In the genomic region with DNA sequence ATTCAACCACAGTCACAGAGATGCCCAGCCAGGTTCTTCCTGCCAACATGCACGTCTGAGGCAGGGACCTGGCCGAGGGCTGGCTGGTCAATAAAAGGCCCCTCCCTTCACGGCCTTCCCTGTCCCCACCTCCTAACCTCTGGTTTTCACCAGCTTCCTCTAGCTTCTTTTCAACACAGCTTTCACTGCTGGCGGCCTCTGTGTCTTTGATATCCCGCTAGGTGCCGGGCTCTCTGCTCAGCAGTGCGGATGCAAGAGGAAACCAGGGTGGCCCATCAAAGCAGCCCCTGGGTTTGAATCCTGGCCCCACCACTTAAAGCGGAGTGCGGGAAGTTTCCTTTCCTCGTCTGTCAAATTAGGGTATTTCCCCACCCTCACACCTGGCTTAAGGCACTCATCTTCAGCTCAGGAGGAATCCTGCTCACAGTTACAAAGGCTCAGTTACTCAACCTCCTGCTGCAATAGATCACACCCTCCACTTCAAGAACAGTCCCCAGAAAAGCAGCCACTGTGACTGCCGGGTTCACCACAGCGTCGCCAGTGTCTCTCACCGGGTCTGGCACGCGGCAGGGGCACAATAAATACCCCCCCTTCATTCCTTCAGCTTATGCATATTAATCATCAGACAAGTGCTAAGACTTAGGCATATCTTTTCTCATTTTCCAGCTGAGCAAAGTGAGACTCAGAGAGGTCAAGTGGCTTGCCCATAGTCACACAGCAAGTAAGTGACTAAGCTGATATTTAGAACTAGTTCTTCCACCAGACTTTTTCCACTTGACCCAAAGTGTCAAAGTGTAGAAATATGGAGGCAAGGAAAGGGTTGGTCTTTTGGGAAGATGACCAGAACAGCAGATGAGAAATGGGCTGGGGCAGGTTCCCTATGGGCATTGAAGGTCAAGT, we compare ENCODE assay signal across 8 cellular contexts. TPM values are rescaled to one million over a fixed set of nuclear protein-coding genes. Genes with fewer than 3 reads are reported as not detected.
DNase-seq lines count a peak whose midpoint lies in the region; ATAC-seq and TF ChIP-seq lines count a peak whose summit lies in the region.

No MANE protein-coding gene starts in this region.

- H2AFZ ChIP-seq in Karpas-422 (ENCODE audit: low read length): no peak overlapping the region

- POLR2A ChIA-PET in CD8-positive, alpha-beta T cell (lab: Charles Lee): interaction anchor here (0.6 to 1.4 kb wide), 6 partner anchors 17 to 92 kb away, joined by 3 to 5 read pairs (median 3); no protein-coding TSS in a partner anchor

- no peak overlapping the region for H3K4me3 ChIP-seq in CD8-positive, alpha-beta T cell (ENCODE audit: low read depth, low read length)
- H3K4me3 ChIP-seq in choroid plexus epithelial cell (ENCODE audit: low read depth, low read length) (no peak overlapping the region), Karpas-422 (ENCODE audit: low read length) (no peak overlapping the region)

- no peaks in the 10 kb centered on the region for H3K27me3 Mint-ChIP-seq in CD8-positive, alpha-beta T cell (ENCODE audit: low read depth)

- H3K9ac ChIP-seq in Karpas-422 (ENCODE audit: low read length): no peak overlapping the region

- no peaks in the 10 kb centered on the region for H3K36me3 ChIP-seq in CD8-positive, alpha-beta T cell (ENCODE audit: insufficient read depth, low read length)
- no peaks in the 10 kb centered on the region for H3K36me3 ChIP-seq in Karpas-422 (ENCODE audit: insufficient read depth, low read length)

- peaks cover 32% of the 10 kb centered on the region for H3K4me1 ChIP-seq in CD8-positive, alpha-beta T cell (ENCODE audit: insufficient read depth, low read length)
- H3K4me1 ChIP-seq in Karpas-422 (ENCODE audit: low read length): 0 out of 2 replicates have a peak, but pooled peaks cover 6% of the 10 kb centered on the region

- H3K9me3 Mint-ChIP-seq in CD8-positive, alpha-beta T cell: no peaks in the 10 kb centered on the region

- peak overlapping the region; percentile 93 for H3K27ac Mint-ChIP-seq in CD8-positive, alpha-beta T cell

- TF ChIP-seq CTCF in CD8-positive, alpha-beta T cell (IDR thresholded peaks at IDR 0.05): no peak
- TF ChIP-seq CTCF in VCaP (conservative IDR thresholded peaks at IDR 0.05) (no peak), choroid plexus epithelial cell (conservative IDR thresholded peaks at IDR 0.05; ENCODE audit: low read depth, low read length) (no peak)

- H3K4me2 ChIP-seq in Karpas-422 (ENCODE audit: low read depth, low read length, poor library complexity, severe bottlenecking): no peak overlapping the region

- H3K27me3 ChIP-seq in CD8-positive, alpha-beta T cell (ENCODE audit: insufficient read depth, low read length): no peaks in the 10 kb centered on the region
- no peaks in the 10 kb centered on the region for H3K27me3 ChIP-seq in Karpas-422 (ENCODE audit: low read length)

- intact Hi-C loops in CD8-positive, alpha-beta T cell (cut with DNase I, micrococcal nuclease): loop anchor here (1.0 to 5.0 kb wide), 4 partner anchors 16 to 48 kb away; a partner anchor contains a TSS

- peaks cover 32% of the 10 kb centered on the region for H3K4me1 Mint-ChIP-seq in CD8-positive, alpha-beta T cell (ENCODE audit: low read depth)

- no peaks in the 10 kb centered on the region for H3K36me3 Mint-ChIP-seq in CD8-positive, alpha-beta T cell

- CTCF ChIA-PET in CD8-positive, alpha-beta T cell (lab: Charles Lee): interaction anchor here (1.5 to 1.6 kb wide), 2 partner anchors 35 to 104 kb away, joined by 3 to 6 read pairs; no protein-coding TSS in a partner anchor

- peak; percentile 90 for ATAC-seq in CD8-positive, alpha-beta T cell
- no peak for ATAC-seq in HG03045 (IDR thresholded peaks at IDR 0.05; ENCODE audit: unreplicated experiment)

- DNase-seq in CD8-positive, alpha-beta T cell: peak; percentile 46 to 85 (median 58)
- DNase-seq in HK-2 (ENCODE audit: unreplicated experiment): peak; percentile 58
- peak; percentile 33 for DNase-seq in choroid plexus epithelial cell (ENCODE audit: low read depth)
- peak; percentile 43 to 48 for DNase-seq in stimulated activated CD4-positive, alpha-beta T cell treated with anti-CD3 and anti-CD28 coated beads, Interleukin-1b, Interleukin-23, amount 100 ng/mL, for 4 hours (ENCODE audit: low read depth in 2 of 2)
- no peak for DNase-seq in Karpas-422
- DNase-seq in NCI-H2081 treated with DMSO at 0.1 percent for 48 hours (lab: John Stamatoyannopoulos, UW): no peak

- H4K20me1 ChIP-seq in Karpas-422 (ENCODE audit: insufficient read depth, low read depth, low read length): no peaks in the 10 kb centered on the region

- H3K9me3 ChIP-seq in CD8-positive, alpha-beta T cell (ENCODE audit: low read length): no peaks in the 10 kb centered on the region
- H3K9me3 ChIP-seq in Karpas-422 (ENCODE audit: low read length): no peaks in the 10 kb centered on the region

- H3K9me2 ChIP-seq in Karpas-422 (replicated peaks; ENCODE audit: insufficient read depth, low read length): no peaks in the 10 kb centered on the region

- H3K79me2 ChIP-seq in Karpas-422 (ENCODE audit: low read length): no peaks in the 10 kb centered on the region

- peak overlapping the region; percentile 39 for H3K27ac ChIP-seq in CD8-positive, alpha-beta T cell (ENCODE audit: low read depth, low read length)
- H3K27ac ChIP-seq in VCaP: peak overlapping the region; percentile 76
- H3K27ac ChIP-seq in Karpas-422 (ENCODE audit: low read length): no peak overlapping the region

- peak overlapping the region; percentile 67 for H3K4me3 Mint-ChIP-seq in CD8-positive, alpha-beta T cell

RNA-seq across cellular contexts. Expression of a gene that starts 45.7 kb away (rescaled TPM):
- total RNA-seq in CD8-positive, alpha-beta T cell: 10 to 100 TPM; 24.4 to 29.0 TPM
- total RNA-seq in Karpas-422 (2014; rRNA removed; shearing (Covaris generic); ENCODE audit: low replicate concordance): 26.7 and 45.4 TPM in 2 replicates

RNA-seq across cellular contexts. Expression of a gene that starts 48.0 kb away (rescaled TPM):
- 100 to 1,000 TPM; 703 to 757 TPM for total RNA-seq in CD8-positive, alpha-beta T cell
- 57.5 and 95.1 TPM in 2 replicates for total RNA-seq in Karpas-422 (2014; rRNA removed; shearing (Covaris generic); ENCODE audit: low replicate concordance)

Comparison
In these comparisons a context has a peak if more than half of its experiments do, and no peak if none do; other contexts are left out.
1. DNase-seq: peak in CD8-positive, alpha-beta T cell (7 of 7), HK-2 (single experiment), choroid plexus epithelial cell (single experiment) and stimulated activated CD4-positive, alpha-beta T cell treated with anti-CD3 and anti-CD28 coated beads, Interleukin-1b, Interleukin-23, amount 100 ng/mL, for 4 hours (2 of 2); none in Karpas-422 (single experiment) and NCI-H2081 treated with DMSO at 0.1 percent for 48 hours (single experiment).